Comparison of ENCODE assay signal across 8 cellular contexts in the genomic region with DNA sequence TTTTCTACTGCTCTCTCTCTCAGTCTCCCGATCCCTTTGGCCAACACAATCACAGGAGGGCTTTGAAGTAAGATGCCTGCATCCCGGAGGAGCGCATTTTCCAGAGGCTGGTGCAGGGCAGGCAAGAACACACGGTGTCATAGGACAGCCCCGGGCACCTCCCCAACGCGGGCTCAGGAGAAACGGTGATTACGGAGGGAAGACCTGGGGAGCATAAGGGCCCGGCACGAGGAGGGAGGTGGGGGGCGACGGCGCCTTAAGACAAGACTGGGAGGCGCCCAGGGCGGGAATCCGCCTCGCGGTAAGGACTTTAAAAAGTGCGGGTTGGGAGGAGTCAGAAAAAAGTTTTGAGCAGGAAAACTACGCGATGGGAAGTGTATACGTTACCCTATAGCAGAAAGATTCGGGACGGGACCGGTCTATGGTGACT. TPM values are rescaled to one million over a fixed set of nuclear protein-coding genes. Genes with fewer than 3 reads are reported as not detected.
DNase-seq lines count a peak whose midpoint lies in the region; ATAC-seq, FAIRE-seq and TF ChIP-seq lines count a peak whose summit lies in the region.

No MANE protein-coding gene starts in this region.

- peaks cover 12% of the 10 kb centered on the region for H3K9me3 Mint-ChIP-seq in activated CD8-positive, alpha-beta memory T cell treated with anti-CD3 and anti-CD28 coated beads, Interleukin-2, amount 10 ng/mL, durations not matched to agents 7 days and 5 days (ENCODE audit: low read depth)

- no peak for TF ChIP-seq EP300 in Ishikawa (IDR thresholded peaks at IDR 0.05; ENCODE audit: borderline replicate concordance)

- H3K27me3 ChIP-seq in foreskin keratinocyte (no peaks in the 10 kb centered on the region), pancreas (no peaks in the 10 kb centered on the region)

- peaks cover 31% of the 10 kb centered on the region for H3K36me3 Mint-ChIP-seq in activated CD8-positive, alpha-beta memory T cell treated with anti-CD3 and anti-CD28 coated beads, Interleukin-2, amount 10 ng/mL, durations not matched to agents 7 days and 5 days

- TF ChIP-seq RAD21 in Ishikawa (IDR thresholded peaks at IDR 0.05; ENCODE audit: low read depth), result no peak

- peak overlapping the region; percentile 96 for H3K4me3 Mint-ChIP-seq in activated CD8-positive, alpha-beta memory T cell treated with anti-CD3 and anti-CD28 coated beads, Interleukin-2, amount 10 ng/mL, durations not matched to agents 7 days and 5 days

- WGBS in pancreas, 2 donors, result 0 to 1% methylated on average over 26 of the region's 26 CpGs

- CTCF ChIA-PET in activated CD8-positive, alpha-beta memory T cell treated with anti-CD3 and anti-CD28 coated beads, Interleukin-2, amount 10 ng/mL, durations not matched to agents 7 days and 5 days (lab: Charles Lee), result no interaction called here

- no peaks in the 10 kb centered on the region for H3K27me3 Mint-ChIP-seq in activated CD8-positive, alpha-beta memory T cell treated with anti-CD3 and anti-CD28 coated beads, Interleukin-2, amount 10 ng/mL, durations not matched to agents 7 days and 5 days

- H3K27ac Mint-ChIP-seq in activated CD8-positive, alpha-beta memory T cell treated with anti-CD3 and anti-CD28 coated beads, Interleukin-2, amount 10 ng/mL, durations not matched to agents 7 days and 5 days, result peak overlapping the region; percentile 96

- peak overlapping the region; percentile 70 for H3K27ac ChIP-seq in foreskin keratinocyte
- H3K27ac ChIP-seq in pancreas, result peak overlapping the region; percentile 71 to 85 (median 78)

- peaks cover 28% of the 10 kb centered on the region for H3K4me1 Mint-ChIP-seq in activated CD8-positive, alpha-beta memory T cell treated with anti-CD3 and anti-CD28 coated beads, Interleukin-2, amount 10 ng/mL, durations not matched to agents 7 days and 5 days

- TF ChIP-seq CTCF in foreskin keratinocyte (conservative IDR thresholded peaks at IDR 0.05) (no peak), pancreas (IDR thresholded peaks at IDR 0.05) (no peak)

- FAIRE-seq in pancreas (lab: Jason Lieb, UNC) (no peak), GM12891 (lab: Jason Lieb, UNC) (no peak)

- DNase-seq in COLO668 (lab: John Stamatoyannopoulos, UW; ENCODE audit: unreplicated experiment), result peak; percentile 26
- peak; percentile 44 for DNase-seq in activated CD8-positive, alpha-beta memory T cell treated with anti-CD3 and anti-CD28 coated beads, Interleukin-2, amount 10 ng/mL, durations not matched to agents 7 days and 5 days
- peak in 1 of 2 donors; percentile 31 for DNase-seq in foreskin keratinocyte
- DNase-seq in pancreas, result peak in 4 of 6 donors; percentile 38 to 64 (median 50)
- no peak for DNase-seq in GM12891 (ENCODE audit: insufficient read length, low spot score)
- no peak for DNase-seq in T1000 (lab: John Stamatoyannopoulos, UW)

- no peak for TF ChIP-seq POLR2A in GM12891 (IDR thresholded peaks at IDR 0.05; ENCODE audit: low read depth, low read length)

- H3K4me1 ChIP-seq in foreskin keratinocyte (no peaks in the 10 kb centered on the region), pancreas (peaks cover 3 to 14% (median 4%) of the 10 kb centered on the region in 3 donors)

- no peaks in the 10 kb centered on the region for H3K9me3 ChIP-seq in pancreas

- ATAC-seq in GM19455 (IDR thresholded peaks at IDR 0.05; ENCODE audit: unreplicated experiment), result peak; percentile 29
- ATAC-seq in activated CD8-positive, alpha-beta memory T cell treated with anti-CD3 and anti-CD28 coated beads, Interleukin-2, amount 10 ng/mL, durations not matched to agents 7 days and 5 days, result peak; percentile 34
- peak; percentile 44 for ATAC-seq in foreskin keratinocyte
- ATAC-seq in pancreas, result peak; percentile 28 to 62 (median 46)

- H3K36me3 ChIP-seq in pancreas, result no peaks in the 10 kb centered on the region

- peak overlapping the region; percentile 43 to 84 (median 74) for H3K4me3 ChIP-seq in pancreas

- intact Hi-C loops in pancreas (cut with DNase I), result no loop called here

TF ChIP-seq in Ishikawa, 13 proteins besides CTCF, POLR2A, EP300 and RAD21:
- TF ChIP-seq TAF1 (IDR thresholded peaks at IDR 0.05; ENCODE audit: low read depth) (0 out of 2 replicates have a peak, but pooled peaks have one; percentile 10), CREB1 (IDR thresholded peaks at IDR 0.05; ENCODE audit: low read depth) (no peak)
- TF ChIP-seq, protein P1, sequence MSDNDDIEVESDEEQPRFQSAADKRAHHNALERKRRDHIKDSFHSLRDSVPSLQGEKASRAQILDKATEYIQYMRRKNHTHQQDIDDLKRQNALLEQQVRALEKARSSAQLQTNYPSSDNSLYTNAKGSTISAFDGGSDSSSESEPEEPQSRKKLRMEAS (IDR thresholded peaks at IDR 0.05), result peak; percentile 48

TF ChIP-seq in GM12891, 5 proteins besides CTCF, POLR2A, EP300 and RAD21:
- TF ChIP-seq SPI1 (IDR thresholded peaks at IDR 0.05; ENCODE audit: low read depth, low read length) (no peak), TAF1 (IDR thresholded peaks at IDR 0.05; ENCODE audit: low read depth, low read length) (no peak), POLR2AphosphoS5 (IDR thresholded peaks at IDR 0.05; ENCODE audit: low read depth, low read length) (no peak), POU2F2 (IDR thresholded peaks at IDR 0.05; ENCODE audit: low read depth, low read length) (no peak), PAX5 (IDR thresholded peaks at IDR 0.05; ENCODE audit: insufficient read depth, low read length, severe bottlenecking) (no peak)

RNA-seq across cellular contexts. Expression of a gene that starts 18.7 kb away (rescaled TPM):
- 1 to 10 TPM; 4.6 to 6.7 TPM for total RNA-seq in activated CD8-positive, alpha-beta memory T cell treated with anti-CD3 and anti-CD28 coated beads, Interleukin-2, amount 10 ng/mL, durations not matched to agents 7 days and 5 days
- total RNA-seq in foreskin keratinocyte (5.3 and 5.6 TPM in 2 replicates), pancreas (10 to 100 TPM in 1 of 6 donors, 1 to 10 TPM in 5; 4.0 to 10.8 (median 4.8) TPM)
- polyA plus RNA-seq in foreskin keratinocyte (1.1 and 1.4 TPM in 2 replicates), pancreas (10 to 100 TPM in 1 of 2 donors, 1 to 10 TPM in 1; 5.8 to 10.5 TPM)
- 2.0 TPM for polyA plus RNA-seq in GM12891 (2012; ENCODE audit: low read depth, missing spikeins)

RNA-seq across cellular contexts. Expression of a gene that starts 20.7 kb away (rescaled TPM):
- 10 to 100 TPM in 1 of 2 experiments, 1 to 10 TPM in 1; 9.8 to 13.3 TPM for total RNA-seq in activated CD8-positive, alpha-beta memory T cell treated with anti-CD3 and anti-CD28 coated beads, Interleukin-2, amount 10 ng/mL, durations not matched to agents 7 days and 5 days
- total RNA-seq in foreskin keratinocyte (5.4 and 8.4 TPM in 2 replicates), pancreas (10 to 100 TPM in 1 of 6 donors, 1 to 10 TPM in 5; 3.6 to 12.1 (median 5.7) TPM)
- polyA plus RNA-seq in foreskin keratinocyte (1.9 and 2.0 TPM in 2 replicates), pancreas (1 to 10 TPM; 3.2 to 4.1 TPM)
- 4.8 TPM for polyA plus RNA-seq in GM12891 (2012; ENCODE audit: low read depth, missing spikeins)

RNA-seq across cellular contexts. Expression of a gene that starts 44.5 kb away (rescaled TPM):
- total RNA-seq in activated CD8-positive, alpha-beta memory T cell treated with anti-CD3 and anti-CD28 coated beads, Interleukin-2, amount 10 ng/mL, durations not matched to agents 7 days and 5 days, result 10 to 100 TPM in 1 of 2 experiments, 1 to 10 TPM in 1; 8.8 to 10.9 TPM
- total RNA-seq in foreskin keratinocyte (4.8 and 5.7 TPM in 2 replicates), pancreas (10 to 100 TPM in 1 of 6 donors, 1 to 10 TPM in 5; 2.8 to 21.3 (median 6.4) TPM)
- polyA plus RNA-seq in foreskin keratinocyte (1.0 and 1.1 TPM in 2 replicates), pancreas (1 to 10 TPM; 3.6 to 7.3 TPM)
- polyA plus RNA-seq in GM12891 (2012; ENCODE audit: low read depth, missing spikeins), result 2.2 TPM

Comparison
In these comparisons a context has a peak if more than half of its experiments do, and no peak if none do; other contexts are left out.
1. DNase-seq: peak in COLO668 (single experiment), activated CD8-positive, alpha-beta memory T cell treated with anti-CD3 and anti-CD28 coated beads, Interleukin-2, amount 10 ng/mL, durations not matched to agents 7 days and 5 days (single experiment) and pancreas (4 of 6); none in GM12891 (single experiment) and T1000 (single experiment).
2. Peak in every context shown above with its lines, with median percentiles within 50 percentile points of each other: ATAC-seq.